27 cellular contexts compared by ENCODE assay signal in genomic region chrX:128906753-128907152, GRCh38.
"Had no signal": no experiment of that assay in that cellular context is flagged by ENCODE, and none has a peak within 500 bp of the region (broad histone marks: within the 10 kb centered on the region; RNA-seq: fewer than 3 reads in every experiment).

No MANE protein-coding gene starts in this region.

- DNase-seq: naive thymus-derived CD4-positive, alpha-beta T cell; natural killer cell; occipital lobe; ovary; posterior cingulate gyrus; psoas muscle; stimulated activated CD4-positive, alpha-beta T cell treated with anti-CD3 and anti-CD28 coated beads, Interleukin-15, amount 100 ng/mL, for 24 hours; stimulated activated CD4-positive, alpha-beta T cell treated with anti-CD3 and anti-CD28 coated beads, Interleukin-2, amount 100 ng/mL, for 24 hours; stimulated activated CD4-positive, alpha-beta T cell treated with anti-CD3 and anti-CD28 coated beads, Interleukin-2, amount 100 ng/mL, for 48 hours; stimulated activated CD4-positive, alpha-beta T cell treated with anti-CD3 and anti-CD28 coated beads, Interleukin-4, amount 100 ng/mL, for 4 hours; stimulated activated CD8-positive, alpha-beta memory T cell treated with anti-CD3 and anti-CD28 coated beads, Interleukin-4, amount 100 ng/mL, for 48 hours; stimulated activated naive CD4-positive, alpha-beta T cell; stimulated activated naive CD8-positive, alpha-beta T cell treated with anti-CD3 and anti-CD28 coated beads, Interleukin-15, amount 100 ng/mL, for 72 hours; stimulated activated naive CD8-positive, alpha-beta T cell treated with anti-CD3 and anti-CD28 coated beads, Interleukin-15, Interleukin-2, amounts not matched to agents 100 U/mL and 50 U/mL, for 24 hours; substantia nigra; testis; tibial artery; transverse colon; upper lobe of right lung; uterus had no signal

- H3K27me3 ChIP-seq: neural progenitor cell, ovary, suprapubic skin, testis, tibial artery, transverse colon, upper lobe of right lung, uterus had no signal

- H3K9me3 ChIP-seq: ovary, psoas muscle, suprapubic skin, testis, tibial artery, transverse colon, upper lobe of right lung, uterus had no signal

- ATAC-seq: naive thymus-derived CD4-positive, alpha-beta T cell; natural killer cell; psoas muscle; right cardiac atrium; sciatic nerve; stimulated activated memory B cell treated with anti-CD40 and anti-IgM and Interleukin-4, amounts not matched to agents 10 μg/mL and 1 μg/mL and 100 μg/mL, for 72 hours; stimulated activated naive CD8-positive, alpha-beta T cell treated with anti-CD3 and anti-CD28 coated beads, Interleukin-15, amount 100 ng/mL, for 72 hours; stimulated activated naive CD8-positive, alpha-beta T cell treated with anti-CD3 and anti-CD28 coated beads, Interleukin-15, Interleukin-2, amounts not matched to agents 100 U/mL and 50 U/mL, for 24 hours; upper lobe of right lung had no signal

- H3K79me2 ChIP-seq: parathyroid adenoma had no signal

- H3K4me3 ChIP-seq: neural progenitor cell, ovary, psoas muscle, skin epidermis, suprapubic skin, testis, tibial artery, transverse colon, upper lobe of right lung, uterus had no signal

- H3K4me1 ChIP-seq: neural progenitor cell, parathyroid adenoma, psoas muscle, suprapubic skin, testis, tibial artery, transverse colon, upper lobe of right lung, uterus had no signal

- H3K36me3 ChIP-seq: neural progenitor cell, ovary, suprapubic skin, tibial artery, transverse colon, upper lobe of right lung, uterus had no signal

- H3K9ac ChIP-seq: neural progenitor cell, parathyroid adenoma had no signal

- H3K27ac ChIP-seq: neural progenitor cell, ovary, parathyroid adenoma, psoas muscle, skin epidermis, suprapubic skin, testis, tibial artery, transverse colon, upper lobe of right lung, uterus had no signal

- H3K4me2 ChIP-seq: neural progenitor cell had no signal

- H2AFZ ChIP-seq: neural progenitor cell, parathyroid adenoma had no signal
